Comparison of ENCODE assay signal across 8 cellular contexts in genomic region chr7:95527033-95527775, GRCh38. TPM values are rescaled to one million over a fixed set of nuclear protein-coding genes. Genes with fewer than 3 reads are reported as not detected.
DNase-seq lines count a peak whose midpoint lies in the region; ATAC-seq and TF ChIP-seq lines count a peak whose summit lies in the region.

No MANE protein-coding gene starts in this region.

- H3K79me1 ChIP-seq in mesendoderm (ENCODE audit: low read length): no peaks in the 10 kb centered on the region

- H3K4me1 Mint-ChIP-seq in CD8-positive, alpha-beta T cell (ENCODE audit: low read depth): no peaks in the 10 kb centered on the region
- H3K4me1 Mint-ChIP-seq in activated T-cell treated with anti-CD3 and anti-CD28 coated beads, Interleukin-2, amount 50 U/mL, for 24 hours (ENCODE audit: low read depth): no peaks in the 10 kb centered on the region

- no peaks in the 10 kb centered on the region for H3K27me3 ChIP-seq in mesendoderm (ENCODE audit: insufficient read depth, low read length, poor library complexity)
- H3K27me3 ChIP-seq in CD8-positive, alpha-beta T cell (ENCODE audit: insufficient read depth, low read length): no peaks in the 10 kb centered on the region

- POLR2A ChIA-PET in CD8-positive, alpha-beta T cell (lab: Charles Lee): no interaction called here

- H3K56ac ChIP-seq in mesendoderm (ENCODE audit: low read length): no peak overlapping the region

- DNase-seq in DMS114 treated with DMSO at 0.1 percent for 48 hours (lab: John Stamatoyannopoulos, UW; ENCODE audit: unreplicated experiment): peak; percentile 41
- peak; percentile 69 for DNase-seq in RPMI7951 (ENCODE audit: low read depth)
- peak; percentile 48 for DNase-seq in epidermal melanocyte (ENCODE audit: insufficient read length, low spot score)
- peak; percentile 79 for DNase-seq in mesendoderm
- DNase-seq in CD8-positive, alpha-beta T cell: no peak
- DNase-seq in activated T-cell treated with anti-CD3 and anti-CD28 coated beads, Interleukin-2, amount 50 U/mL, for 24 hours: no peak

- H3K36me3 ChIP-seq in mesendoderm (ENCODE audit: control insufficient read depth, insufficient read depth, low read length): no peaks in the 10 kb centered on the region
- H3K36me3 ChIP-seq in CD8-positive, alpha-beta T cell (ENCODE audit: insufficient read depth, low read length): no peaks in the 10 kb centered on the region

- CTCF ChIA-PET in CD8-positive, alpha-beta T cell (lab: Charles Lee): interaction anchor here (0.8 to 1.2 kb wide), 2 partner anchors 15 to 16 kb away, joined by 3 to 4 read pairs; no protein-coding TSS in a partner anchor

- no peak overlapping the region for H3K23ac ChIP-seq in mesendoderm (ENCODE audit: low read length)

- H3K4me3 Mint-ChIP-seq in CD8-positive, alpha-beta T cell: no peak overlapping the region
- H3K4me3 Mint-ChIP-seq in activated T-cell treated with anti-CD3 and anti-CD28 coated beads, Interleukin-2, amount 50 U/mL, for 24 hours: no peak overlapping the region

- no peaks in the 10 kb centered on the region for H3K36me3 Mint-ChIP-seq in CD8-positive, alpha-beta T cell
- no peaks in the 10 kb centered on the region for H3K36me3 Mint-ChIP-seq in activated T-cell treated with anti-CD3 and anti-CD28 coated beads, Interleukin-2, amount 50 U/mL, for 24 hours (ENCODE audit: low read depth)

- no peak overlapping the region for H3K9ac ChIP-seq in mesendoderm (ENCODE audit: low read length)

- no peak overlapping the region for H2AK5ac ChIP-seq in mesendoderm (ENCODE audit: low read length)

- H3K4ac ChIP-seq in mesendoderm (ENCODE audit: low read depth, low read length): no peak overlapping the region

- ATAC-seq in GM21381 (IDR thresholded peaks at IDR 0.05; ENCODE audit: unreplicated experiment): peak; percentile 63
- no peak for ATAC-seq in CD8-positive, alpha-beta T cell

- no peak overlapping the region for H2BK15ac ChIP-seq in mesendoderm (replicated peaks; ENCODE audit: low read depth)

- no CpG with 5 or more reads among the region's 5 CpGs for WGBS in mesendoderm (ENCODE audit: extremely low coverage, insufficient coverage, low lambda C conversion rate)

- intact Hi-C loops in CD8-positive, alpha-beta T cell (cut with DNase I, micrococcal nuclease): no loop called here

- H3K27ac Mint-ChIP-seq in CD8-positive, alpha-beta T cell: no peak overlapping the region
- no peak overlapping the region for H3K27ac Mint-ChIP-seq in activated T-cell treated with anti-CD3 and anti-CD28 coated beads, Interleukin-2, amount 50 U/mL, for 24 hours

- TF ChIP-seq CTCF in LNCAP (IDR thresholded peaks at IDR 0.05): peak; percentile 90
- no peak for TF ChIP-seq CTCF in CD8-positive, alpha-beta T cell (IDR thresholded peaks at IDR 0.05)

- H4K5ac ChIP-seq in mesendoderm (ENCODE audit: low read length): no peak overlapping the region

- H3K9me3 ChIP-seq in CD8-positive, alpha-beta T cell (ENCODE audit: low read length): no peaks in the 10 kb centered on the region

- H4K8ac ChIP-seq in mesendoderm (ENCODE audit: low read depth, low read length): no peak overlapping the region

- no peak overlapping the region for H2BK5ac ChIP-seq in mesendoderm (ENCODE audit: low read length)

- H3K27me3 Mint-ChIP-seq in CD8-positive, alpha-beta T cell (ENCODE audit: low read depth): peaks cover 3% of the 10 kb centered on the region
- H3K27me3 Mint-ChIP-seq in activated T-cell treated with anti-CD3 and anti-CD28 coated beads, Interleukin-2, amount 50 U/mL, for 24 hours: peaks cover 12% of the 10 kb centered on the region

- no peak overlapping the region for H3K27ac ChIP-seq in mesendoderm (ENCODE audit: low read depth, low read length)
- no peak overlapping the region for H3K27ac ChIP-seq in CD8-positive, alpha-beta T cell (ENCODE audit: low read depth, low read length)

- H3K4me2 ChIP-seq in mesendoderm (ENCODE audit: low read length): no peak overlapping the region

- no peak overlapping the region for H2BK120ac ChIP-seq in mesendoderm (ENCODE audit: low read depth, low read length)

- H3K4me3 ChIP-seq in mesendoderm (ENCODE audit: low read length): no peak overlapping the region
- H3K4me3 ChIP-seq in CD8-positive, alpha-beta T cell (ENCODE audit: low read depth, low read length): no peak overlapping the region

- no peaks in the 10 kb centered on the region for H3K9me3 Mint-ChIP-seq in CD8-positive, alpha-beta T cell
- H3K9me3 Mint-ChIP-seq in activated T-cell treated with anti-CD3 and anti-CD28 coated beads, Interleukin-2, amount 50 U/mL, for 24 hours: no peaks in the 10 kb centered on the region

- no peaks in the 10 kb centered on the region for H3K4me1 ChIP-seq in mesendoderm (ENCODE audit: control insufficient read depth, low read depth, low read length)
- no peaks in the 10 kb centered on the region for H3K4me1 ChIP-seq in CD8-positive, alpha-beta T cell (ENCODE audit: insufficient read depth, low read length)

- H3K18ac ChIP-seq in mesendoderm (ENCODE audit: low read length): no peak overlapping the region

- no peaks in the 10 kb centered on the region for H3K79me2 ChIP-seq in mesendoderm (ENCODE audit: control insufficient read depth, insufficient read depth, low read length)

RNA-seq across cellular contexts. Expression of gene ASB4, which starts 41.5 kb away (rescaled TPM):
- 0.12 and 0.39 TPM in 2 replicates for total RNA-seq in RPMI7951 (2014; rRNA removed; shearing (Covaris generic))
- not detected for polyA plus RNA-seq in mesendoderm (2013, experiment 1 of 2)
- not detected for polyA plus RNA-seq in mesendoderm (2013, experiment 2 of 2)
- not detected for total RNA-seq in CD8-positive, alpha-beta T cell

Comparison
In these comparisons a context has a peak if more than half of its experiments do, and no peak if none do; other contexts are left out.
1. DNase-seq: peak in DMS114 treated with DMSO at 0.1 percent for 48 hours (single experiment), RPMI7951 (single experiment), epidermal melanocyte (single experiment) and mesendoderm (single experiment); none in CD8-positive, alpha-beta T cell (0 of 7) and activated T-cell treated with anti-CD3 and anti-CD28 coated beads, Interleukin-2, amount 50 U/mL, for 24 hours (single experiment).